ENCODE assay signal across 23 cellular contexts in the genomic region with DNA sequence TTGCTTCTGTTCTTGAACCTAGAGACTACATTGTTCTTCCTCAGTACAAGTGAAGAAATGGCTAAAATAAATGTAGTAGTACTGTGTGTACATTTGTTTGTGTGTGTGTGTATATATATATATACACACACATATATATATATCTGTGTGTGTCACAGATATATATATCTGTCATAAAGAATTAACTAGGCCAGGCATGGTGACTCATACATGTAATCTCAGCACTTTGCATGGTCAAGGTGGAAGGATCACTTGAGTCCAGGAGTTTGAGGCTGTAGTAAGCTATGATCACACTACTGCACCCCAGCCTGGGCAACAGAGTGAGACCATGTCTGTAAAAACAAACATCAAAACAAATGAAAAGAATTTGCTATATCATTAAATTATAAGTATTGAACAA.
DNase-seq lines count a peak whose midpoint lies in the region; ATAC-seq and TF ChIP-seq lines count a peak whose summit lies in the region.
"Had no signal": no experiment of that assay in that cellular context is flagged by ENCODE, and none has a peak within 500 bp of the region (broad histone marks: within the 10 kb centered on the region; RNA-seq: fewer than 3 reads in every experiment).

No MANE protein-coding gene starts in this region.

- H3K9ac ChIP-seq in PC-3 (ENCODE audit: low read length) = no peak overlapping the region
- H3K9ac ChIP-seq: BLaER1 had no signal

- no peaks in the 10 kb centered on the region for H3K27me3 ChIP-seq in PC-3 (ENCODE audit: low read length)
- H3K27me3 ChIP-seq: BE2C, BLaER1 had no signal

- no peak overlapping the region for H3K4me2 ChIP-seq in PC-3 (ENCODE audit: low read length)
- H3K4me2 ChIP-seq: BLaER1 had no signal

- H3F3A ChIP-seq in PC-3 (ENCODE audit: low read length, unreplicated experiment) = no peaks in the 10 kb centered on the region

- H3K27ac ChIP-seq in PC-3 (ENCODE audit: low read length) = no peak overlapping the region
- H3K27ac ChIP-seq: BLaER1 had no signal

- no peaks in the 10 kb centered on the region for H3K4me1 ChIP-seq in PC-3 (ENCODE audit: insufficient read depth, low read length)
- H3K4me1 ChIP-seq: BLaER1 had no signal

- peak; percentile 65 for ATAC-seq in PC-3
- no peak for ATAC-seq in GM19351 (IDR thresholded peaks at IDR 0.05; ENCODE audit: unreplicated experiment)

- TF ChIP-seq CTCF in PC-3 (conservative IDR thresholded peaks at IDR 0.05; ENCODE audit: low read depth, low read length) (no peak), epithelial cell of esophagus (IDR thresholded peaks at IDR 0.05; ENCODE audit: insufficient read depth, low read depth, low read length, missing control alignments) (no peak)

- H3K9me3 ChIP-seq in PC-3 (ENCODE audit: low read length) = no peaks in the 10 kb centered on the region
- H3K9me3 ChIP-seq: BE2C, BLaER1 had no signal

- no peaks in the 10 kb centered on the region for H4K20me1 ChIP-seq in PC-3 (ENCODE audit: low read length)
- H4K20me1 ChIP-seq: BLaER1 had no signal

- intact Hi-C loops in PC-3 (cut with micrococcal nuclease) = no loop called here

- no peaks in the 10 kb centered on the region for H3K79me2 ChIP-seq in PC-3 (ENCODE audit: low read length)

- no TSS peak for BruUV-seq in PC-3 (replicated peaks; lab: Mats Ljungman, UMichigan)

- no peaks in the 10 kb centered on the region for H3K36me3 ChIP-seq in PC-3 (ENCODE audit: low read depth, low read length)
- H3K36me3 ChIP-seq: BE2C, BLaER1 had no signal

- POLR2A ChIA-PET in PC-3 (lab: Charles Lee; ENCODE audit: unreplicated experiment) = no interaction called here

- no peaks in the 10 kb centered on the region for H3K9me2 ChIP-seq in PC-3 (replicated peaks; ENCODE audit: low read length)

- no peak overlapping the region for H2AFZ ChIP-seq in PC-3 (ENCODE audit: low read length)

- peak; percentile 51 for DNase-seq in PC-3
- DNase-seq in epithelial cell of esophagus (ENCODE audit: low read depth) = peak; percentile 25
- DNase-seq in iris pigment epithelial cell (ENCODE audit: low read depth) = peak; percentile 6
- no peak for DNase-seq in activated gamma-delta T cell (lab: John Stamatoyannopoulos, UW)
- DNase-seq in RKO (ENCODE audit: low spot score) = no peak
- DNase-seq in NCI-H1105 (lab: John Stamatoyannopoulos, UW) = no peak
- DNase-seq: 8988T; ACHN; BE2C; C1 segment of cervical spinal cord; CD4-positive, alpha-beta memory T cell; CD4-positive, CD25-positive, alpha-beta regulatory T cell; CD8-positive, alpha-beta memory T cell; COR-L47; DMS 273 treated with DMSO at 0.1 percent for 48 hours; DMS153; DMS53; DMS79; DND-41; EL; GF-D8 had no signal

- CTCF ChIA-PET in PC-3 (lab: Charles Lee) = no interaction called here

- H3K4me3 ChIP-seq in PC-3 (ENCODE audit: low read length) (no peak overlapping the region), epithelial cell of esophagus (ENCODE audit: low read length) (no peak overlapping the region)
- H3K4me3 ChIP-seq: BLaER1 had no signal

Comparison
In these comparisons a context has a peak if more than half of its experiments do, and no peak if none do; other contexts are left out.
1. DNase-seq: peak in PC-3 (single experiment), epithelial cell of esophagus (single experiment) and iris pigment epithelial cell (single experiment); none in activated gamma-delta T cell (single experiment), RKO (single experiment) and NCI-H1105 (single experiment).